In genomic region chr17:32575865-32576264, GRCh38 we compare ENCODE assay signal across 27 cellular contexts.
DNase-seq lines count a peak whose midpoint lies in the region; ATAC-seq and TF ChIP-seq lines count a peak whose summit lies in the region.
"Had no signal": no experiment of that assay in that cellular context is flagged by ENCODE, and none has a peak within 500 bp of the region (broad histone marks: within the 10 kb centered on the region; RNA-seq: fewer than 3 reads in every experiment).

No MANE protein-coding gene starts in this region.

- no peak overlapping the region for H3K9ac ChIP-seq in BLaER1 treated with 17β-estradiol and CSF1 and Interleukin-3, amounts not matched to agents 10 nM and 100 nM
- H3K9ac ChIP-seq in KMS-11: no peak overlapping the region
- H3K9ac ChIP-seq: GM23248 had no signal

- peak overlapping the region in 6 of 11 experiments; percentile 8 to 43 (median 24); a peak in 11 of 22 replicates for H3K4me2 ChIP-seq in BLaER1 treated with 17β-estradiol and CSF1 and Interleukin-3, amounts not matched to agents 10 nM and 100 nM
- H3K4me2 ChIP-seq in KMS-11: peak overlapping the region; percentile 32

- no peak overlapping the region for H3K27ac Mint-ChIP-seq in central memory CD8-positive, alpha-beta T cell (ENCODE audit: low read depth)
- H3K27ac Mint-ChIP-seq: dendritic cell treated with granulocyte-macrophage colony-stimulating factor and Interleukin-4, amounts not matched to agents 40 ng/mL and 50 ng/mL, for 4 days; HFFc6; stimulated activated naive CD8-positive, alpha-beta T cell treated with anti-CD3 and anti-CD28 coated beads, Interleukin-15, Interleukin-2, amounts not matched to agents 100 ng/mL and 50 ng/mL, for 24 hours had no signal

- ATAC-seq in central memory CD8-positive, alpha-beta T cell (replicated peaks; ENCODE audit: extremely low read depth, poor library complexity, severe bottlenecking): peak; percentile 40
- ATAC-seq in left cardiac atrium (no peak), HG03139 (IDR thresholded peaks at IDR 0.05; ENCODE audit: unreplicated experiment) (no peak)
- ATAC-seq: natural killer cell had no signal

- H2AFZ ChIP-seq in KMS-11 (ENCODE audit: low read depth): no peak overlapping the region
- H2AFZ ChIP-seq: GM23248 had no signal

- H3K4me3 Mint-ChIP-seq in central memory CD8-positive, alpha-beta T cell: no peak overlapping the region
- H3K4me3 Mint-ChIP-seq: dendritic cell treated with granulocyte-macrophage colony-stimulating factor and Interleukin-4, amounts not matched to agents 40 ng/mL and 50 ng/mL, for 4 days; HFFc6; natural killer cell; stimulated activated naive CD8-positive, alpha-beta T cell treated with anti-CD3 and anti-CD28 coated beads, Interleukin-15, Interleukin-2, amounts not matched to agents 100 ng/mL and 50 ng/mL, for 24 hours had no signal

- H3K36me3 ChIP-seq in BLaER1 treated with 17β-estradiol and CSF1 and Interleukin-3, amounts not matched to agents 10 nM and 100 nM: no peaks in the 10 kb centered on the region
- no peaks in the 10 kb centered on the region for H3K36me3 ChIP-seq in KMS-11 (ENCODE audit: insufficient read depth)
- H3K36me3 ChIP-seq: cardiac muscle cell, tibial artery had no signal

- peaks cover 5 to 9% (median 6%) of the 10 kb centered on the region in 11 experiments; a peak in 19 of 22 replicates for H3K9me3 ChIP-seq in BLaER1 treated with 17β-estradiol and CSF1 and Interleukin-3, amounts not matched to agents 10 nM and 100 nM (replicated peaks in 1 of 11)

- no peak overlapping the region for H3K27ac ChIP-seq in BLaER1 treated with 17β-estradiol and CSF1 and Interleukin-3, amounts not matched to agents 10 nM and 100 nM
- H3K27ac ChIP-seq in KMS-11: no peak overlapping the region
- H3K27ac ChIP-seq: cardiac muscle cell, GM23248, tibial artery had no signal

- no peaks in the 10 kb centered on the region for H3K27me3 ChIP-seq in BLaER1 treated with 17β-estradiol and CSF1 and Interleukin-3, amounts not matched to agents 10 nM and 100 nM
- H3K27me3 ChIP-seq in KMS-11 (ENCODE audit: insufficient read depth, low read depth): no peaks in the 10 kb centered on the region
- H3K27me3 ChIP-seq: cardiac muscle cell, tibial artery had no signal

- no peak for TF ChIP-seq CTCF in KMS-11 (conservative IDR thresholded peaks at IDR 0.05; ENCODE audit: low read depth, low read length)

- H3K36me3 Mint-ChIP-seq in central memory CD8-positive, alpha-beta T cell (ENCODE audit: insufficient read depth): peaks cover 2% of the 10 kb centered on the region
- H3K36me3 Mint-ChIP-seq: natural killer cell had no signal

- intact Hi-C loops in left cardiac atrium (cut with DNase I): no loop called here

- peak; percentile 1 for DNase-seq in SHP77 treated with DMSO at 0.1 percent for 48 hours (lab: John Stamatoyannopoulos, UW)
- no peak for DNase-seq in SHP77 (lab: John Stamatoyannopoulos, UW)
- no peak for DNase-seq in central memory CD8-positive, alpha-beta T cell (ENCODE audit: low spot score in 2 of 2)
- DNase-seq in left cardiac atrium: no peak
- DNase-seq in stimulated activated CD4-positive, alpha-beta T cell treated with anti-CD3 and anti-CD28 coated beads, Interleukin-15, amount 100 ng/mL, for 24 hours: no peak
- DNase-seq: activated CD4-positive, CD25-positive, alpha-beta regulatory T cell; activated gamma-delta T cell; AML-193; Caco-2; DMS79 treated with DMSO at 0.1 percent for 48 hours; GM23248; HFFc6; natural killer cell; NCI-H1092 treated with DMSO at 0.1 percent for 48 hours; NCI-H2081 treated with DMSO at 0.1 percent for 48 hours; NCI-H446 treated with DMSO at 0.1 percent for 48 hours; NK-92 treated with Interleukin-12 subunit alpha and Interleukin-12 subunit beta, amount 100 ng/mL, for 24 hours; retina; stimulated activated CD4-positive, alpha-beta T cell treated with anti-CD3 and anti-CD28 coated beads, Interleukin-4, amount 100 ng/mL, for 1 hour; T1000; tibial artery had no signal

- peaks cover 9% of the 10 kb centered on the region for H3K4me1 Mint-ChIP-seq in central memory CD8-positive, alpha-beta T cell

- no peak overlapping the region for H3K4me3 ChIP-seq in BLaER1 treated with 17β-estradiol and CSF1 and Interleukin-3, amounts not matched to agents 10 nM and 100 nM
- no peak overlapping the region for H3K4me3 ChIP-seq in KMS-11 (IDR thresholded peaks at IDR 0.05; ENCODE audit: insufficient read depth, low read depth, low read length)
- H3K4me3 ChIP-seq: cardiac muscle cell, GM23248, tibial artery had no signal

- peaks cover 0 to 14% (median 9%) of the 10 kb centered on the region in 10 experiments; a peak in 14 of 20 replicates for H3K4me1 ChIP-seq in BLaER1 treated with 17β-estradiol and CSF1 and Interleukin-3, amounts not matched to agents 10 nM and 100 nM
- H3K4me1 ChIP-seq in KMS-11 (ENCODE audit: low read depth, poor library complexity, severe bottlenecking): peaks cover 15% of the 10 kb centered on the region
- H3K4me1 ChIP-seq: Caco-2 had no signal

- no peaks in the 10 kb centered on the region for H3K27me3 Mint-ChIP-seq in central memory CD8-positive, alpha-beta T cell
- H3K27me3 Mint-ChIP-seq: stimulated activated naive CD8-positive, alpha-beta T cell treated with anti-CD3 and anti-CD28 coated beads, Interleukin-15, Interleukin-2, amounts not matched to agents 100 ng/mL and 50 ng/mL, for 24 hours had no signal

- peaks cover 4% of the 10 kb centered on the region for H3K9me3 Mint-ChIP-seq in central memory CD8-positive, alpha-beta T cell
- H3K9me3 Mint-ChIP-seq: HFFc6 had no signal

- no peaks in the 10 kb centered on the region for H4K20me1 ChIP-seq in BLaER1 treated with 17β-estradiol and CSF1 and Interleukin-3, amounts not matched to agents 10 nM and 100 nM
- H4K20me1 ChIP-seq in KMS-11 (ENCODE audit: insufficient read depth): no peaks in the 10 kb centered on the region

- H3K79me2 ChIP-seq in KMS-11 (ENCODE audit: insufficient read depth, low read depth): no peaks in the 10 kb centered on the region
